ENCODE assay signal across 30 cellular contexts in the genomic region with DNA sequence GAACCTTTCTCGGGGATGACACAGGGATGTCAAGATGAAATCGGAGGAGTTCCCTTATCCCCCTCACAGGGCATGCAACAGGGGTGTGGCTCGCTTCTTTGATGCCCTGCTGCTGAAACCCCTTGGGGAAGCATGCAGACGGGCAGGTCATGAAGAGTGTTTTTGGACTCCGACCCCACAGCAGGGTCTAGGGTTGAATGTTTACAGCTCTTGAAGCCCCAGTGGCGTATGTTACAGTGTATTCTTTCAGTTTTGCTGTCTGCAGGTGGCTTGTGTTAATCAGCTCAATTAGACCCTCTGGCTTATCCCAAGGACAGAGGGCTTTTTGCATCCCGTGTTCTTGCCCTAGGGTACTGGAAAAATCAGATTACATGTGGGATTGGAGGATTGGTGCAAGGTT.
"Had no signal": no experiment of that assay in that cellular context is flagged by ENCODE, and none has a peak within 500 bp of the region (broad histone marks: within the 10 kb centered on the region; RNA-seq: fewer than 3 reads in every experiment).

No MANE protein-coding gene starts in this region.

- H3K27me3 ChIP-seq: SJCRH30 had no signal

- H3K4me1 ChIP-seq: SJCRH30 had no signal

- H3K27ac ChIP-seq: SJCRH30, SK-N-MC had no signal

- DNase-seq: activated CD4-positive, alpha-beta memory T cell treated with anti-CD3 and anti-CD28 coated beads, Interleukin-2, amount 10 ng/mL, durations not matched to agents 7 days and 5 days; activated CD4-positive, alpha-beta T cell treated with anti-CD3 and anti-CD28 coated beads for 36 hours; activated CD8-positive, alpha-beta memory T cell treated with anti-CD3 and anti-CD28 coated beads for 24 hours; activated CD8-positive, alpha-beta memory T cell treated with anti-CD3 and anti-CD28 coated beads, Interleukin-2, amount 10 ng/mL, durations not matched to agents 7 days and 5 days; activated CD8-positive, alpha-beta memory T cell treated with anti-CD3 and anti-CD28 coated beads, Interleukin-2, amount 50 U/mL, for 48 hours; activated effector memory CD4-positive, alpha-beta T cell treated with Interleukin-2 at 50 U/mL for 16 hours; activated naive CD4-positive, alpha-beta T cell treated with anti-CD3 and anti-CD28 coated beads, Interleukin-2, amount 10 ng/mL, durations not matched to agents 7 days and 5 days; activated naive CD8-positive, alpha-beta T cell treated with anti-CD3 and anti-CD28 coated beads, Interleukin-2, amount 50 U/mL, for 24 hours; activated T-cell treated with anti-CD3 and anti-CD28 coated beads, Interleukin-2, amount 50 U/mL, for 48 hours; anterior cingulate cortex; caudate nucleus; cerebellar nuclear complex; IMR-90; KBM-7; NCI-H1105; NCI-H1417 treated with DMSO at 0.1 percent for 48 hours; NCI-H1694 treated with DMSO at 0.1 percent for 48 hours; NCI-H2029 treated with DMSO at 0.1 percent for 48 hours; NCI-H2107; NCI-H345; NCI-H524 treated with DMSO at 0.1 percent for 48 hours; NCI-H748 treated with DMSO at 0.1 percent for 48 hours; SHP77; SJCRH30; T1000 had no signal

- H3K4me3 ChIP-seq: SJCRH30, SK-N-MC had no signal

- H3K4me3 Mint-ChIP-seq: activated CD4-positive, alpha-beta memory T cell treated with anti-CD3 and anti-CD28 coated beads, Interleukin-2, amount 10 ng/mL, durations not matched to agents 7 days and 5 days; activated CD4-positive, alpha-beta T cell treated with anti-CD3 and anti-CD28 coated beads for 36 hours; activated CD8-positive, alpha-beta memory T cell treated with anti-CD3 and anti-CD28 coated beads, Interleukin-2, amount 10 ng/mL, durations not matched to agents 7 days and 5 days; activated naive CD4-positive, alpha-beta T cell treated with anti-CD3 and anti-CD28 coated beads, Interleukin-2, amount 10 ng/mL, durations not matched to agents 7 days and 5 days; activated naive CD8-positive, alpha-beta T cell; activated naive CD8-positive, alpha-beta T cell treated with anti-CD3 and anti-CD28 coated beads, Interleukin-2, amount 50 U/mL, for 24 hours; brain had no signal

- FAIRE-seq: bronchial epithelial cell had no signal

- H3K4me1 Mint-ChIP-seq: activated CD4-positive, alpha-beta memory T cell treated with anti-CD3 and anti-CD28 coated beads, Interleukin-2, amount 10 ng/mL, durations not matched to agents 7 days and 5 days; activated CD4-positive, alpha-beta T cell treated with anti-CD3 and anti-CD28 coated beads for 36 hours; activated CD8-positive, alpha-beta memory T cell treated with anti-CD3 and anti-CD28 coated beads, Interleukin-2, amount 10 ng/mL, durations not matched to agents 7 days and 5 days; activated naive CD4-positive, alpha-beta T cell treated with anti-CD3 and anti-CD28 coated beads, Interleukin-2, amount 10 ng/mL, durations not matched to agents 7 days and 5 days; activated naive CD8-positive, alpha-beta T cell treated with anti-CD3 and anti-CD28 coated beads, Interleukin-2, amount 50 U/mL, for 24 hours had no signal

- H3K27me3 Mint-ChIP-seq: activated CD4-positive, alpha-beta memory T cell treated with anti-CD3 and anti-CD28 coated beads, Interleukin-2, amount 10 ng/mL, durations not matched to agents 7 days and 5 days; activated CD8-positive, alpha-beta memory T cell treated with anti-CD3 and anti-CD28 coated beads, Interleukin-2, amount 10 ng/mL, durations not matched to agents 7 days and 5 days; activated naive CD4-positive, alpha-beta T cell treated with anti-CD3 and anti-CD28 coated beads, Interleukin-2, amount 10 ng/mL, durations not matched to agents 7 days and 5 days; activated naive CD8-positive, alpha-beta T cell treated with anti-CD3 and anti-CD28 coated beads, Interleukin-2, amount 50 U/mL, for 24 hours had no signal

- H3K9me3 ChIP-seq: SJCRH30 had no signal

- H3K27ac Mint-ChIP-seq: activated CD4-positive, alpha-beta memory T cell treated with anti-CD3 and anti-CD28 coated beads, Interleukin-2, amount 10 ng/mL, durations not matched to agents 7 days and 5 days; activated CD4-positive, alpha-beta T cell treated with anti-CD3 and anti-CD28 coated beads for 36 hours; activated CD8-positive, alpha-beta memory T cell treated with anti-CD3 and anti-CD28 coated beads, Interleukin-2, amount 10 ng/mL, durations not matched to agents 7 days and 5 days; activated naive CD4-positive, alpha-beta T cell treated with anti-CD3 and anti-CD28 coated beads, Interleukin-2, amount 10 ng/mL, durations not matched to agents 7 days and 5 days; activated naive CD8-positive, alpha-beta T cell; activated naive CD8-positive, alpha-beta T cell treated with anti-CD3 and anti-CD28 coated beads, Interleukin-2, amount 50 U/mL, for 24 hours; brain had no signal

- H3K36me3 Mint-ChIP-seq: activated CD8-positive, alpha-beta memory T cell treated with anti-CD3 and anti-CD28 coated beads, Interleukin-2, amount 10 ng/mL, durations not matched to agents 7 days and 5 days; activated naive CD4-positive, alpha-beta T cell treated with anti-CD3 and anti-CD28 coated beads, Interleukin-2, amount 10 ng/mL, durations not matched to agents 7 days and 5 days; activated naive CD8-positive, alpha-beta T cell; brain had no signal

- ATAC-seq: activated CD4-positive, alpha-beta T cell treated with anti-CD3 and anti-CD28 coated beads for 36 hours; activated CD8-positive, alpha-beta memory T cell treated with anti-CD3 and anti-CD28 coated beads, Interleukin-2, amount 10 ng/mL, durations not matched to agents 7 days and 5 days; activated naive CD8-positive, alpha-beta T cell treated with anti-CD3 and anti-CD28 coated beads, Interleukin-2, amount 50 U/mL, for 24 hours; Panc1 had no signal

- H3K9me3 Mint-ChIP-seq: activated CD4-positive, alpha-beta memory T cell treated with anti-CD3 and anti-CD28 coated beads, Interleukin-2, amount 10 ng/mL, durations not matched to agents 7 days and 5 days; activated naive CD4-positive, alpha-beta T cell treated with anti-CD3 and anti-CD28 coated beads, Interleukin-2, amount 10 ng/mL, durations not matched to agents 7 days and 5 days; activated naive CD8-positive, alpha-beta T cell treated with anti-CD3 and anti-CD28 coated beads, Interleukin-2, amount 50 U/mL, for 24 hours had no signal

- H3K36me3 ChIP-seq: SJCRH30 had no signal
